Comparison of ENCODE assay signal across 9 cellular contexts in genomic region chr3:4994144-4994730, GRCh38. TPM values are rescaled to one million over a fixed set of nuclear protein-coding genes. Genes with fewer than 3 reads are reported as not detected.
DNase-seq lines count a peak whose midpoint lies in the region; ATAC-seq and TF ChIP-seq lines count a peak whose summit lies in the region.
"Had no signal": no experiment of that assay in that cellular context is flagged by ENCODE, and none has a peak within 500 bp of the region (broad histone marks: within the 10 kb centered on the region; RNA-seq: fewer than 3 reads in every experiment).

No MANE protein-coding gene starts in this region.

- no peak for TF ChIP-seq CTCF in brain (conservative IDR thresholded peaks at IDR 0.05)

- peak overlapping the region in 3 of 5 experiments; percentile 38 to 59 (median 58) for H3K27ac Mint-ChIP-seq in brain
- peak overlapping the region; percentile 80 to 92 for H3K27ac Mint-ChIP-seq in natural killer cell treated with Interleukin-12 subunit alpha and Interleukin-12 subunit beta and Interleukin-15 and Interleukin-18, amount 100 ng/mL, for 72 hours
- H3K27ac Mint-ChIP-seq: activated B cell treated with CpG ODN at 0.5 μM for 24 hours had no signal

- H3K27me3 Mint-ChIP-seq in brain = no peaks in the 10 kb centered on the region
- H3K27me3 Mint-ChIP-seq in natural killer cell treated with Interleukin-12 subunit alpha and Interleukin-12 subunit beta and Interleukin-15 and Interleukin-18, amount 100 ng/mL, for 72 hours = no peaks in the 10 kb centered on the region
- H3K27me3 Mint-ChIP-seq: activated B cell treated with CpG ODN at 0.5 μM for 24 hours had no signal

- H4K91ac ChIP-seq in neuronal stem cell (ENCODE audit: low read depth, low read length, poor library complexity) = no peak overlapping the region

- H2BK12ac ChIP-seq in neuronal stem cell (ENCODE audit: low read length) = no peak overlapping the region

- no peak overlapping the region for H2AK5ac ChIP-seq in neuronal stem cell (ENCODE audit: low read depth, low read length)

- no peak overlapping the region for H4K8ac ChIP-seq in neuronal stem cell (ENCODE audit: low read depth, low read length)

- no peak overlapping the region for H2BK15ac ChIP-seq in neuronal stem cell (ENCODE audit: low read length)

- H3K27me3 ChIP-seq in HUES48 (ENCODE audit: control insufficient read depth, insufficient read depth, low read length) (no peaks in the 10 kb centered on the region), neuronal stem cell (ENCODE audit: control insufficient read depth in 3 of 3, insufficient read depth in 3 of 3, low read depth in 1 of 3, low read length in 3 of 3) (no peaks in the 10 kb centered on the region)

- H3K4me3 ChIP-seq in HUES48 (ENCODE audit: low read depth, low read length) (no peak overlapping the region), neuronal stem cell (ENCODE audit: low read length in 2 of 2) (no peak overlapping the region)

- H3K9ac ChIP-seq in HUES48 (ENCODE audit: low read depth, low read length) = no peak overlapping the region
- no peak overlapping the region for H3K9ac ChIP-seq in neuronal stem cell (ENCODE audit: low read depth, low read length, poor library complexity)

- in situ Hi-C loops in ACHN (cut with HindIII; ENCODE audit: low pct_ligation_motif_present, low pct_unique_long_range_greater_than_20kb, low sequenced_read_pairs) = no loop called here

- H3K4me1 ChIP-seq in HUES48 (ENCODE audit: control insufficient read depth, insufficient read depth, low read length) (0 out of 2 replicates have a peak, but pooled peaks cover under 1% of the 10 kb centered on the region), neuronal stem cell (ENCODE audit: control insufficient read depth in 2 of 2, insufficient read depth in 1 of 2, low read depth in 1 of 2, low read length in 2 of 2) (peaks cover 0 to 4% of the 10 kb centered on the region in 2 donors)

- no peak overlapping the region for H3K4ac ChIP-seq in neuronal stem cell (ENCODE audit: low read length)

- no peak overlapping the region for H2BK120ac ChIP-seq in neuronal stem cell (ENCODE audit: low read depth, low read length)

- peak overlapping the region; percentile 16 for H3K27ac ChIP-seq in HUES48 (ENCODE audit: low read depth, low read length)
- no peak overlapping the region for H3K27ac ChIP-seq in neuronal stem cell (replicated peaks; ENCODE audit: low read length)

- no peak overlapping the region for H3K4me3 Mint-ChIP-seq in brain
- H3K4me3 Mint-ChIP-seq in natural killer cell treated with Interleukin-12 subunit alpha and Interleukin-12 subunit beta and Interleukin-15 and Interleukin-18, amount 100 ng/mL, for 72 hours = peak overlapping the region; percentile 14
- H3K4me3 Mint-ChIP-seq: activated B cell treated with CpG ODN at 0.5 μM for 24 hours had no signal

- H2AFZ ChIP-seq in neuronal stem cell (ENCODE audit: low read length) = no peak overlapping the region

- ATAC-seq in natural killer cell treated with Interleukin-12 subunit alpha and Interleukin-12 subunit beta and Interleukin-15 and Interleukin-18, amount 100 ng/mL, for 72 hours = peak; percentile 83 to 86
- ATAC-seq in GM19023 (IDR thresholded peaks at IDR 0.05; ENCODE audit: unreplicated experiment) (no peak), HG03108 (IDR thresholded peaks at IDR 0.05; ENCODE audit: unreplicated experiment) (no peak)

- H3K79me1 ChIP-seq in neuronal stem cell (ENCODE audit: low read depth, low read length) = no peaks in the 10 kb centered on the region

- H3K4me2 ChIP-seq in neuronal stem cell (ENCODE audit: insufficient read depth, low read length, poor library complexity, severe bottlenecking) = no peak overlapping the region

- H3K9me3 ChIP-seq in HUES48 (ENCODE audit: control insufficient read depth, insufficient read depth, low read length) = no peaks in the 10 kb centered on the region
- H3K9me3 ChIP-seq in neuronal stem cell (replicated peaks in 1 of 2; ENCODE audit: control insufficient read depth in 2 of 2, insufficient read depth in 1 of 2, low read depth in 1 of 2, low read length in 2 of 2) = no peaks in the 10 kb centered on the region

- H3K14ac ChIP-seq in neuronal stem cell (ENCODE audit: low read length) = no peak overlapping the region

- H2BK5ac ChIP-seq in neuronal stem cell (ENCODE audit: low read length) = no peak overlapping the region

- H3K36me3 ChIP-seq in HUES48 (ENCODE audit: control insufficient read depth, insufficient read depth, low read length) = no peaks in the 10 kb centered on the region
- H3K36me3 ChIP-seq in neuronal stem cell (replicated peaks in 1 of 2; ENCODE audit: control insufficient read depth in 2 of 2, insufficient read depth in 2 of 2, low read length in 2 of 2) = no peaks in the 10 kb centered on the region

- DNase-seq in ACHN (peak; percentile 34), H4 (ENCODE audit: low spot score) (no peak), neuronal stem cell (ENCODE audit: low spot score) (no peak)
- no peak for DNase-seq in natural killer cell treated with Interleukin-12 subunit alpha and Interleukin-12 subunit beta and Interleukin-15 and Interleukin-18, amount 100 ng/mL, for 72 hours (ENCODE audit: low spot score)
- DNase-seq: activated B cell treated with CpG ODN at 0.5 μM for 24 hours had no signal

- no peak overlapping the region for H3K18ac ChIP-seq in neuronal stem cell (ENCODE audit: low read length)

- H3K36me3 Mint-ChIP-seq in brain = no peaks in the 10 kb centered on the region
- H3K36me3 Mint-ChIP-seq in natural killer cell treated with Interleukin-12 subunit alpha and Interleukin-12 subunit beta and Interleukin-15 and Interleukin-18, amount 100 ng/mL, for 72 hours = peaks cover 4% of the 10 kb centered on the region

- peaks cover 11% of the 10 kb centered on the region for H3K4me1 Mint-ChIP-seq in brain
- H3K4me1 Mint-ChIP-seq in natural killer cell treated with Interleukin-12 subunit alpha and Interleukin-12 subunit beta and Interleukin-15 and Interleukin-18, amount 100 ng/mL, for 72 hours (ENCODE audit: low read depth in 2 of 2) = peaks cover 64 to 70% of the 10 kb centered on the region in 2 donors

- no peak overlapping the region for H3K23ac ChIP-seq in neuronal stem cell (ENCODE audit: low read depth, low read length, poor library complexity)

- no peaks in the 10 kb centered on the region for H3K9me3 Mint-ChIP-seq in brain
- H3K9me3 Mint-ChIP-seq in natural killer cell treated with Interleukin-12 subunit alpha and Interleukin-12 subunit beta and Interleukin-15 and Interleukin-18, amount 100 ng/mL, for 72 hours = no peaks in the 10 kb centered on the region
- H3K9me3 Mint-ChIP-seq: activated B cell treated with CpG ODN at 0.5 μM for 24 hours had no signal

RNA-seq across cellular contexts. Expression of gene BHLHE40, which starts 15.0 kb away (rescaled TPM):
- polyA plus RNA-seq in brain (ENCODE audit: insufficient read depth, low read depth, low replicate concordance) = 26.5 TPM
- total RNA-seq in natural killer cell treated with Interleukin-12 subunit alpha and Interleukin-12 subunit beta and Interleukin-15 and Interleukin-18, amount 100 ng/mL, for 72 hours = 100 to 1,000 TPM; 579 to 941 TPM
- 28.0 and 38.3 TPM in 2 replicates for total RNA-seq in H4 (2014; rRNA removed; shearing (Covaris generic))
- 0.20 TPM for polyA plus RNA-seq in neuronal stem cell (2013, experiment 1 of 2)
- polyA plus RNA-seq in neuronal stem cell (2013, experiment 2 of 2) = 0.22 TPM

Comparison
In these comparisons a context has a peak if more than half of its experiments do, and no peak if none do; other contexts are left out.
1. ATAC-seq: peak in natural killer cell treated with Interleukin-12 subunit alpha and Interleukin-12 subunit beta and Interleukin-15 and Interleukin-18, amount 100 ng/mL, for 72 hours (2 of 2); none in GM19023 (single experiment) and HG03108 (single experiment).
2. RNA of gene BHLHE40, which starts 15.0 kb away (total RNA-seq): 579 to 941 TPM in natural killer cell treated with Interleukin-12 subunit alpha and Interleukin-12 subunit beta and Interleukin-15 and Interleukin-18, amount 100 ng/mL, for 72 hours; 28.0 to 38.3 TPM in H4; every median in the first group is over 10 times any median in the second.